8 cellular contexts compared by ENCODE assay signal in genomic region chr12:62640910-62641448, GRCh38.
DNase-seq lines count a peak whose midpoint lies in the region; ATAC-seq, FAIRE-seq and TF ChIP-seq lines count a peak whose summit lies in the region.

No MANE protein-coding gene starts in this region.

- TF ChIP-seq CTCF in GM10248 (IDR thresholded peaks at IDR 0.05; ENCODE audit: control extremely low read depth, extremely low read depth, low read depth, missing control alignments) (no peak), K562 (IDR thresholded peaks at IDR 0.05 in 2 of 3, conservative IDR thresholded peaks at IDR 0.05 in 1 of 3; ENCODE audit: insufficient read depth in 2 of 3, low read depth in 1 of 3, low read length in 3 of 3) (no peak)

- 0 out of 4 replicates have a peak overlapping the region, but pooled peaks of 1 of the 2 experiments have one; percentile 43 for H3K9ac ChIP-seq in K562 (ENCODE audit: insufficient read depth in 1 of 2, low read depth in 2 of 2, low read length in 2 of 2)

- no peak for TF ChIP-seq POLR2A in K562 (conservative IDR thresholded peaks at IDR 0.05)

- CTCF ChIA-PET in GM10248 (lab: Yijun Ruan, JAX), result interaction anchor here (1.0 to 4.1 kb wide), 4 partner anchors 8 to 153 kb away, joined by 4 to 24 read pairs (median 7); no protein-coding TSS in a partner anchor
- CTCF ChIA-PET in K562 (lab: Yijun Ruan, JAX; ENCODE audit: low intra/inter-chr PET ratio), result no interaction called here

- no peak for FAIRE-seq in HTR-8/SVneo (lab: Jason Lieb, UNC)
- FAIRE-seq in K562 (lab: Jason Lieb, UNC), result no peak

- H3K4me2 ChIP-seq in K562 (ENCODE audit: insufficient read depth, low read length), result no peak overlapping the region

- H3K9me3 ChIP-seq in K562 (replicated peaks; ENCODE audit: control insufficient read depth, insufficient read depth, low read depth, low read length), result no peaks in the 10 kb centered on the region

- H3K4me3 ChIP-seq in K562, result no peak overlapping the region

- WGBS in K562 (ENCODE audit: insufficient coverage, low coverage, missing lambda C conversion rate), result 12% methylated on average over 4 of the region's 4 CpGs

- no TSS peak for BruUV-seq in K562 (replicated peaks; lab: Mats Ljungman, UMichigan)

- no peaks in the 10 kb centered on the region for H3K36me3 ChIP-seq in K562 (ENCODE audit: control insufficient read depth, insufficient read depth, low read length)

- ATAC-seq in GM21526 (IDR thresholded peaks at IDR 0.05; ENCODE audit: low FRiP score, unreplicated experiment) (peak; percentile 94), K562 (peak; percentile 72)

- H3K27ac ChIP-seq in K562 (ENCODE audit: extremely low read depth, low read depth, low read length), result no peak overlapping the region

- H3K9me1 ChIP-seq in K562 (ENCODE audit: control insufficient read depth, insufficient read depth, low read length), result no peaks in the 10 kb centered on the region

- no peaks in the 10 kb centered on the region for H4K20me1 ChIP-seq in K562 (replicated peaks; ENCODE audit: control insufficient read depth, insufficient read depth, low read length)

- no peaks in the 10 kb centered on the region for H3K27me3 ChIP-seq in K562 (ENCODE audit: control insufficient read depth in 2 of 2, insufficient read depth in 2 of 2, low read length in 2 of 2)

- POLR2A ChIA-PET in GM10248 (lab: Yijun Ruan, JAX) (no interaction called here), K562 (lab: Yijun Ruan, JAX) (interaction anchor here (0.5 to 0.6 kb wide), 2 partner anchors 16 to 206 kb away, joined by 3 read pairs; no protein-coding TSS in a partner anchor)

- no peak overlapping the region for H2AFZ ChIP-seq in K562 (ENCODE audit: low read depth, low read length)

- TF ChIP-seq EP300 in K562 (IDR thresholded peaks at IDR 0.05; ENCODE audit: low read length), result no peak

- in situ Hi-C loops in K562 (cut with MboI), result no loop called here

- H3K4me1 ChIP-seq in K562 (replicated peaks in 1 of 2; ENCODE audit: control insufficient read depth in 2 of 2, insufficient read depth in 2 of 2, low read length in 2 of 2), result no peaks in the 10 kb centered on the region

- no peaks in the 10 kb centered on the region for H3K79me2 ChIP-seq in K562 (ENCODE audit: control insufficient read depth, insufficient read depth, low read length)

- DNase-seq in GM10248 (ENCODE audit: extremely low spot score), result peak; percentile 69
- DNase-seq in HTR-8/SVneo (ENCODE audit: insufficient read length, low spot score), result peak; percentile 40
- DNase-seq in K562 (ENCODE audit: extremely low read depth in 1 of 4, low spot score in 3 of 4), result peak in 1 of 4 experiments; percentile 16
- peak; percentile 10 for DNase-seq in stimulated activated CD8-positive, alpha-beta memory T cell treated with anti-CD3 and anti-CD28 coated beads, Interleukin-4, amount 100 ng/mL, for 24 hours (ENCODE audit: low read depth)
- no peak for DNase-seq in dedifferentiated amniotic fluid mesenchymal stem cell (ENCODE audit: extremely low spot score)
- DNase-seq in NCI-H2171 treated with DMSO at 0.1 percent for 48 hours (lab: John Stamatoyannopoulos, UW), result no peak
- no peak for DNase-seq in foreskin melanocyte

- TF ChIP-seq RAD21 in K562 (CRISPR knock-in tag; conservative IDR thresholded peaks at IDR 0.05 in 1 of 2, IDR thresholded peaks at IDR 0.05 in 1 of 2), result no peak

- intact Hi-C loops in K562 (cut with micrococcal nuclease), result no loop called here

TF ChIP-seq in K562, 482 proteins besides CTCF, POLR2A, EP300 and RAD21:
- peak; percentile 38; the same call in 1 of the 2 replicates for TF ChIP-seq ZNF316 (IDR thresholded peaks at IDR 0.05)
- TF ChIP-seq MAZ (CRISPR knock-in tag; conservative IDR thresholded peaks at IDR 0.05 in 1 of 2, IDR thresholded peaks at IDR 0.05 in 1 of 2), result 0 out of 4 replicates have a peak, but pooled peaks of 1 of the 2 experiments have one; percentile 14
- TF ChIP-seq ZNF280A (IDR thresholded peaks at IDR 0.05; ENCODE audit: low read depth, partially characterized antibody), result no peak

Comparison
In these comparisons a context has a peak if more than half of its experiments do, and no peak if none do; other contexts are left out.
1. DNase-seq: peak in GM10248 (single experiment), HTR-8/SVneo (single experiment) and stimulated activated CD8-positive, alpha-beta memory T cell treated with anti-CD3 and anti-CD28 coated beads, Interleukin-4, amount 100 ng/mL, for 24 hours (single experiment); none in dedifferentiated amniotic fluid mesenchymal stem cell (single experiment), NCI-H2171 treated with DMSO at 0.1 percent for 48 hours (single experiment) and foreskin melanocyte (single experiment).